Comparison of ENCODE assay signal across 13 cellular contexts in the genomic region with DNA sequence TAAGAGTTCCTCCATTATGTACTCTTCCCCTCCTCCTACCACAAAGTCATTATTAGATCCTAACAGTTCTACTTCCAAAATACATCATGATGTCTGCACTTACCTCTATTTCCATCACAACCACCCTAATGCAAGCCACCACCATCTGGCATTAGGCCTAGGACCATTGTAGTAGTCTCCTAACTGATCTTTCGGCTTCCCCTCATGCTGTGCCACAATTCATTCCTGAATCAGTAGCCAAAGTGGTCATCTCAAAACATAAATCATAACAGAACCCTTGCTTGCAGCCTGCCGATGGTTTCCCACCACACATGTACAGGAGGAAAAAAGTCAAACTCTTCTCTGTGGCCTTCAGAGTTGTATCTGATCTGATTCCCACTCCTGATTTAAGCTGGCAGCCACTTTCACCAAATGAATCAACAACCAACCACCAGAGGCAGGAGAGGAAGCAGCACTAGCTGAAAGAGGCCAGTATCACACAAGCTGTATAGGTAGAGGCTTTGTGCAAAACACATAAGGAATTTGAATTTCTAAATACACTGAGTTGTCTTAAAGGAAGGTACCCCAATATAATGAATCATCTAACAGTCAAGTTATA. TPM values are rescaled to one million over a fixed set of nuclear protein-coding genes. Genes with fewer than 3 reads are reported as not detected.
DNase-seq lines count a peak whose midpoint lies in the region; ATAC-seq and TF ChIP-seq lines count a peak whose summit lies in the region.
"Had no signal": no experiment of that assay in that cellular context is flagged by ENCODE, and none has a peak within 500 bp of the region (broad histone marks: within the 10 kb centered on the region; RNA-seq: fewer than 3 reads in every experiment).

No MANE protein-coding gene starts in this region.

- no peaks in the 10 kb centered on the region for H3K36me3 ChIP-seq in colonic mucosa
- H3K36me3 ChIP-seq: BLaER1, thyroid gland had no signal

- intact Hi-C loops in activated T-helper 2 cell treated with anti-CD3 and anti-CD28 coated beads, Interferon-gamma antibody, Interleukin-2, Interleukin-4, amounts not matched to agents 10 μg/mL and 5 μg/mL and 100 μg/mL, durations not matched to agents 14 hours and 24 hours and 36 hours (cut with micrococcal nuclease): loop anchor here (1.0 to 2.0 kb wide), 4 partner anchors 8 to 208 kb away; no protein-coding TSS in a partner anchor
- intact Hi-C loops in colonic mucosa (cut with DNase I): no loop called here

- H3K4me1 ChIP-seq in colonic mucosa: no peaks in the 10 kb centered on the region
- H3K4me1 ChIP-seq: BLaER1, thyroid gland had no signal

- peak overlapping the region; percentile 36 for H3K27ac Mint-ChIP-seq in activated T-helper 2 cell treated with anti-CD3 and anti-CD28 coated beads, Interferon-gamma antibody, Interleukin-2, Interleukin-4, amounts not matched to agents 10 μg/mL and 5 μg/mL and 100 μg/mL, durations not matched to agents 14 hours and 24 hours and 36 hours
- H3K27ac Mint-ChIP-seq: IgD-negative memory B cell had no signal

- H3K9me3 Mint-ChIP-seq in activated T-helper 2 cell treated with anti-CD3 and anti-CD28 coated beads, Interferon-gamma antibody, Interleukin-2, Interleukin-4, amounts not matched to agents 10 μg/mL and 5 μg/mL and 100 μg/mL, durations not matched to agents 14 hours and 24 hours and 36 hours: no peaks in the 10 kb centered on the region
- H3K9me3 Mint-ChIP-seq: central memory CD8-positive, alpha-beta T cell had no signal

- ATAC-seq in HG03159 (IDR thresholded peaks at IDR 0.05; ENCODE audit: unreplicated experiment): peak; percentile 83
- ATAC-seq in GM18517 (IDR thresholded peaks at IDR 0.05; ENCODE audit: unreplicated experiment): no peak

- H3K36me3 Mint-ChIP-seq in activated T-helper 2 cell treated with anti-CD3 and anti-CD28 coated beads, Interferon-gamma antibody, Interleukin-2, Interleukin-4, amounts not matched to agents 10 μg/mL and 5 μg/mL and 100 μg/mL, durations not matched to agents 14 hours and 24 hours and 36 hours (ENCODE audit: low read depth): no peaks in the 10 kb centered on the region

- H3K27ac ChIP-seq in colonic mucosa: no peak overlapping the region
- H3K27ac ChIP-seq: BLaER1, thyroid gland had no signal

- no peaks in the 10 kb centered on the region for H3K9me3 ChIP-seq in colonic mucosa
- H3K9me3 ChIP-seq: BLaER1, thyroid gland had no signal

- no peaks in the 10 kb centered on the region for H3K27me3 Mint-ChIP-seq in activated T-helper 2 cell treated with anti-CD3 and anti-CD28 coated beads, Interferon-gamma antibody, Interleukin-2, Interleukin-4, amounts not matched to agents 10 μg/mL and 5 μg/mL and 100 μg/mL, durations not matched to agents 14 hours and 24 hours and 36 hours (ENCODE audit: low read depth)
- H3K27me3 Mint-ChIP-seq: central memory CD8-positive, alpha-beta T cell had no signal

- no peak overlapping the region for H3K4me3 ChIP-seq in colonic mucosa
- H3K4me3 ChIP-seq: BLaER1, thyroid gland had no signal

- peaks cover 23% of the 10 kb centered on the region for H3K4me1 Mint-ChIP-seq in activated T-helper 2 cell treated with anti-CD3 and anti-CD28 coated beads, Interferon-gamma antibody, Interleukin-2, Interleukin-4, amounts not matched to agents 10 μg/mL and 5 μg/mL and 100 μg/mL, durations not matched to agents 14 hours and 24 hours and 36 hours (ENCODE audit: low read depth)

- TF ChIP-seq CTCF in colonic mucosa (IDR thresholded peaks at IDR 0.05): no peak

- no peak overlapping the region for H3K4me3 Mint-ChIP-seq in activated T-helper 2 cell treated with anti-CD3 and anti-CD28 coated beads, Interferon-gamma antibody, Interleukin-2, Interleukin-4, amounts not matched to agents 10 μg/mL and 5 μg/mL and 100 μg/mL, durations not matched to agents 14 hours and 24 hours and 36 hours (ENCODE audit: low read depth)
- H3K4me3 Mint-ChIP-seq: central memory CD8-positive, alpha-beta T cell; IgD-negative memory B cell had no signal

- H3K9ac ChIP-seq in colonic mucosa (ENCODE audit: low read depth in 2 of 2, low read length in 2 of 2): no peak overlapping the region
- H3K9ac ChIP-seq: BLaER1 had no signal

- H3K27me3 ChIP-seq in colonic mucosa: no peaks in the 10 kb centered on the region
- H3K27me3 ChIP-seq: BLaER1, thyroid gland had no signal

- peak; percentile 40 for DNase-seq in stimulated activated CD4-positive, alpha-beta T cell treated with anti-CD3 and anti-CD28 coated beads, Interleukin-15, amount 100 ng/mL, for 24 hours
- DNase-seq in stimulated activated CD4-positive, alpha-beta T cell treated with anti-CD3 and anti-CD28 coated beads, Interleukin-12 subunit alpha, Interleukin-12 subunit beta, amount 100 ng/mL, for 4 hours: no peak
- peak; percentile 20 for DNase-seq in activated T-helper 2 cell treated with anti-CD3 and anti-CD28 coated beads, Interferon-gamma antibody, Interleukin-2, Interleukin-4, amounts not matched to agents 10 μg/mL and 5 μg/mL and 100 μg/mL, durations not matched to agents 14 hours and 24 hours and 36 hours (ENCODE audit: low spot score)
- DNase-seq in C1 segment of cervical spinal cord (lab: John Stamatoyannopoulos, UW) (no peak), colonic mucosa (no peak)
- no peak for DNase-seq in activated effector memory CD4-positive, alpha-beta T cell treated with anti-CD3 and anti-CD28 coated beads, Interleukin-2, amount 50 U/mL, for 16 hours
- DNase-seq: NCI-H2081, thyroid gland had no signal

RNA-seq across cellular contexts. Expression of a gene that starts 26.1 kb away (rescaled TPM):
- total RNA-seq in activated T-helper 2 cell treated with anti-CD3 and anti-CD28 coated beads, Interferon-gamma antibody, Interleukin-2, Interleukin-4, amounts not matched to agents 10 μg/mL and 5 μg/mL and 100 μg/mL, durations not matched to agents 14 hours and 24 hours and 36 hours: 2.6 and 2.9 TPM in 2 replicates
- total RNA-seq in colonic mucosa: under 1 TPM; 0.56 to 0.62 TPM

Comparison
In these comparisons a context has a peak if more than half of its experiments do, and no peak if none do; other contexts are left out.
1. DNase-seq: peak in stimulated activated CD4-positive, alpha-beta T cell treated with anti-CD3 and anti-CD28 coated beads, Interleukin-15, amount 100 ng/mL, for 24 hours (single experiment) and activated T-helper 2 cell treated with anti-CD3 and anti-CD28 coated beads, Interferon-gamma antibody, Interleukin-2, Interleukin-4, amounts not matched to agents 10 μg/mL and 5 μg/mL and 100 μg/mL, durations not matched to agents 14 hours and 24 hours and 36 hours (single experiment); none in stimulated activated CD4-positive, alpha-beta T cell treated with anti-CD3 and anti-CD28 coated beads, Interleukin-12 subunit alpha, Interleukin-12 subunit beta, amount 100 ng/mL, for 4 hours (single experiment), C1 segment of cervical spinal cord (0 of 14), activated effector memory CD4-positive, alpha-beta T cell treated with anti-CD3 and anti-CD28 coated beads, Interleukin-2, amount 50 U/mL, for 16 hours (single experiment) and colonic mucosa (single experiment).